8 cellular contexts compared by ENCODE assay signal in the genomic region with DNA sequence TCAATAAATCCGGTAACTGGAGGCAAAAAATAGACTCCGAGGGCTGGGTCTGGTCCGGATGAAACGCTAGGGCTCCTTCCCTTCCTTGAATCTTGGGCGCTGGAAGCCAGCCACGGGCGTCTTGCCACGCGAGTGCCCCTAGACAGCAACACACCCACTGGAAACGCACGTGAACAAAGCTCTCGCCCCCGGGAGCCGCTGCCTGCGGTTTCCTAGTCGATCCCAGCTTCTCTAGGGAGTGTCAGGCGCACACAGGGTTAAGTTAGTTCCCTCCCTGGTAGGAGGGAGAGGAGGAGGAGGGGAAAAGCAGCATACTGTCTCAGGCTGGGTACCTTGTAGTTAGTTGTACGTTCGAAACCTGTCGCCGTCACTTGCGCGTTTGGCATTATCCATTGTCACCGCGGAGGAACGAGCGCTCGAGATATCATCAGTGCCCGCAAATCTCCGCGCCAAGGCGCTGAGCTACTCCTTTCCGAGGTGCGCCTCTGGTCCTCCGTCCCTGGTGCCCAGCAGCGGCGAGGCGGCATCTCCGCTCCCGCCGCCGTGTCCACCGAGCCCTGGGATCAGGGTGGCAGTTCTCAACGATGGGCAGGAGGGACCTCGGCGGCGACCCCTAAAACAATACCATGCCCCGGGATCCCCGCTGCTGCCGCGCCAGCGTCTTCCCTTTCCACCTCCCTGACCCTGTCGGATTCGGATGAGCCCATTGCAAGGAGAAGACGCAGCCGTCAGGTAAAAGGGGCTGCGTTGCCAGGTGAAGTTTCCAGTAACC. TPM values are rescaled to one million over a fixed set of nuclear protein-coding genes. Genes with fewer than 3 reads are reported as not detected.
DNase-seq lines count a peak whose midpoint lies in the region; ATAC-seq lines count a peak whose summit lies in the region.

A gene with protein sequence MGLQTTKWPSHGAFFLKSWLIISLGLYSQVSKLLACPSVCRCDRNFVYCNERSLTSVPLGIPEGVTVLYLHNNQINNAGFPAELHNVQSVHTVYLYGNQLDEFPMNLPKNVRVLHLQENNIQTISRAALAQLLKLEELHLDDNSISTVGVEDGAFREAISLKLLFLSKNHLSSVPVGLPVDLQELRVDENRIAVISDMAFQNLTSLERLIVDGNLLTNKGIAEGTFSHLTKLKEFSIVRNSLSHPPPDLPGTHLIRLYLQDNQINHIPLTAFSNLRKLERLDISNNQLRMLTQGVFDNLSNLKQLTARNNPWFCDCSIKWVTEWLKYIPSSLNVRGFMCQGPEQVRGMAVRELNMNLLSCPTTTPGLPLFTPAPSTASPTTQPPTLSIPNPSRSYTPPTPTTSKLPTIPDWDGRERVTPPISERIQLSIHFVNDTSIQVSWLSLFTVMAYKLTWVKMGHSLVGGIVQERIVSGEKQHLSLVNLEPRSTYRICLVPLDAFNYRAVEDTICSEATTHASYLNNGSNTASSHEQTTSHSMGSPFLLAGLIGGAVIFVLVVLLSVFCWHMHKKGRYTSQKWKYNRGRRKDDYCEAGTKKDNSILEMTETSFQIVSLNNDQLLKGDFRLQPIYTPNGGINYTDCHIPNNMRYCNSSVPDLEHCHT (plus strand): TSS at position 342 of the 772 bp plus-strand sequence. CDS start 91,371 bp downstream, outside the sequence.

- H3K9ac ChIP-seq in mesendoderm (ENCODE audit: low read length): peak within 1 kb of the TSS; percentile 81

- H3K79me2 ChIP-seq in mesendoderm (ENCODE audit: control insufficient read depth, insufficient read depth, low read length): peaks cover 9% of the 10 kb centered on the region

- H2BK120ac ChIP-seq in mesendoderm (ENCODE audit: low read depth, low read length): no peak within 1 kb of the TSS

- peak within 1 kb of the TSS; percentile 17 for H3K4ac ChIP-seq in mesendoderm (ENCODE audit: low read depth, low read length)

- no peak within 1 kb of the TSS for H3K27ac ChIP-seq in mesendoderm (ENCODE audit: low read depth, low read length)
- H3K27ac ChIP-seq in urinary bladder (ENCODE audit: low read depth): no peak within 1 kb of the TSS

- peak within 1 kb of the TSS; percentile 57 for H3K4me2 ChIP-seq in mesendoderm (ENCODE audit: low read length)

- H2AK5ac ChIP-seq in mesendoderm (ENCODE audit: low read length): no peak within 1 kb of the TSS

- in situ Hi-C loops in endometrial microvascular endothelial cells (cut with HindIII; ENCODE audit: inconsistent ontology term, low pct_unique_long_range_greater_than_20kb, low sequenced_read_pairs): loop anchor here (25.0 kb wide), 1 partner anchor 1518 kb away; no protein-coding TSS in a partner anchor

- no peaks in the 10 kb centered on the region for H3K79me1 ChIP-seq in mesendoderm (ENCODE audit: low read length)

- WGBS in mesendoderm (ENCODE audit: extremely low coverage, insufficient coverage, low lambda C conversion rate): no CpG with 5 or more reads among the region's 57 CpGs
- WGBS in urinary bladder: under 1% methylated on average over 57 of the region's 57 CpGs

- no peak within 1 kb of the TSS for H4K5ac ChIP-seq in mesendoderm (ENCODE audit: low read length)

- no peak within 1 kb of the TSS for H3K23ac ChIP-seq in mesendoderm (ENCODE audit: low read length)

- peak; percentile 52 for DNase-seq in A172 (ENCODE audit: low spot score)
- peak; percentile 75 for DNase-seq in LHCN-M2 (ENCODE audit: low read depth)
- DNase-seq in mesendoderm: peak; percentile 80
- DNase-seq in NK-92 (lab: John Stamatoyannopoulos, UW; ENCODE audit: unreplicated experiment): no peak
- no peak for DNase-seq in NCI-H1694 (lab: John Stamatoyannopoulos, UW)

- no peaks in the 10 kb centered on the region for H3K36me3 ChIP-seq in mesendoderm (ENCODE audit: control insufficient read depth, insufficient read depth, low read length)
- no peaks in the 10 kb centered on the region for H3K36me3 ChIP-seq in urinary bladder (ENCODE audit: insufficient read depth)

- peak within 1 kb of the TSS; percentile 24 for H3K18ac ChIP-seq in mesendoderm (ENCODE audit: low read length)

- H4K8ac ChIP-seq in mesendoderm (ENCODE audit: low read depth, low read length): no peak within 1 kb of the TSS

- H3K4me1 ChIP-seq in mesendoderm (ENCODE audit: control insufficient read depth, low read depth, low read length): peaks cover 6% of the 10 kb centered on the region
- peaks cover 1% of the 10 kb centered on the region for H3K4me1 ChIP-seq in urinary bladder (ENCODE audit: insufficient read depth)

- ATAC-seq in HG03108 (IDR thresholded peaks at IDR 0.05; ENCODE audit: unreplicated experiment): no peak

- no peaks in the 10 kb centered on the region for H3K27me3 ChIP-seq in mesendoderm (ENCODE audit: insufficient read depth, low read length, poor library complexity)

- H2BK15ac ChIP-seq in mesendoderm (replicated peaks; ENCODE audit: low read depth): no peak within 1 kb of the TSS

- peak within 1 kb of the TSS; percentile 93 for H3K56ac ChIP-seq in mesendoderm (ENCODE audit: low read length)

- H3K4me3 ChIP-seq in mesendoderm (ENCODE audit: low read length): peak within 1 kb of the TSS; percentile 12
- peak within 1 kb of the TSS; percentile 39 for H3K4me3 ChIP-seq in urinary bladder (ENCODE audit: low read depth, low read length)

- no peak within 1 kb of the TSS for H2BK5ac ChIP-seq in mesendoderm (ENCODE audit: low read length)

RNA-seq across cellular contexts. Expression of the gene that starts here (rescaled TPM):
- 3.6 and 11.5 TPM in 2 replicates for total RNA-seq in A172 (2014; rRNA removed; shearing (Covaris generic))
- total RNA-seq in LHCN-M2 (2014; rRNA removed) (7.5 and 17.6 TPM in 2 replicates), endometrial microvascular endothelial cells (ENCODE audit: inconsistent ontology term) (20.8 TPM), urinary bladder (194 TPM)
- polyA plus RNA-seq in LHCN-M2 (2012): 20.2 TPM
- polyA plus RNA-seq in mesendoderm (2013, experiment 1 of 2): 17.1 TPM
- 14.9 TPM for polyA plus RNA-seq in mesendoderm (2013, experiment 2 of 2)
- 15.7 TPM for polyA plus RNA-seq in urinary bladder

Comparison
In these comparisons a context has a peak if more than half of its experiments do, and no peak if none do; other contexts are left out.
1. DNase-seq: peak in A172 (single experiment), LHCN-M2 (single experiment) and mesendoderm (single experiment); none in NK-92 (single experiment) and NCI-H1694 (single experiment).